Comparison of ENCODE assay signal across 27 cellular contexts in the genomic region with DNA sequence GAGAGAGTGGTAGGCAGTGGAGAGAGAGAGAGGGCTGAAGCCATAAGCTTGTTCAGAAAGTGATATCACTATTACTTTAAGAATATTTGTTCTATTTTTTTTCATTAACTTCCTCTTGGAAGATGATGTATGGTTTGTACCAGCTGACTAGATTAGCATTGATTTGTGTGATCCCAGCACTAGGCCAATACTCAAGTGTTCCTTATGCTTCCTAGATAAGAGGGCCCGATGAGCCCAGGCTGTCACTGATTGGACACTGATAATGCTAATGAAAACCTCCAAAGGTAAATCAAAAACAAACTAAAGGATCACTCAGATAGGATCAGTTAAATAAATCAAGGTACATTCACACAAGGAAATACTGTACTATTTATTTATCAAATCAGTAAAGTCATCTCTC.
"Had no signal": no experiment of that assay in that cellular context is flagged by ENCODE, and none has a peak within 500 bp of the region (broad histone marks: within the 10 kb centered on the region; RNA-seq: fewer than 3 reads in every experiment).

No MANE protein-coding gene starts in this region.

- H3K9me3 ChIP-seq: gastroesophageal sphincter, spleen, suprapubic skin, tibial artery, upper lobe of right lung had no signal

- H3K27ac ChIP-seq: gastroesophageal sphincter, parathyroid adenoma, spleen, suprapubic skin, tibial artery, upper lobe of right lung, WERI-Rb-1 had no signal

- H3K27ac Mint-ChIP-seq: activated CD4-positive, alpha-beta memory T cell treated with anti-CD3 and anti-CD28 coated beads for 36 hours; activated CD4-positive, alpha-beta T cell treated with anti-CD3 and anti-CD28 coated beads, Interleukin-2, amount 10 ng/mL, durations not matched to agents 24 days and 14 days; activated naive CD4-positive, alpha-beta T cell treated with anti-CD3 and anti-CD28 coated beads, Interleukin-2, amount 10 ng/mL, durations not matched to agents 7 days and 5 days; activated naive CD8-positive, alpha-beta T cell treated with anti-CD3 and anti-CD28 coated beads, Interleukin-2, amount 10 ng/mL, durations not matched to agents 7 days and 5 days; effector memory CD8-positive, alpha-beta T cell; naive B cell had no signal

- H3K27me3 Mint-ChIP-seq: activated CD4-positive, alpha-beta memory T cell treated with anti-CD3 and anti-CD28 coated beads for 36 hours; activated CD4-positive, alpha-beta T cell treated with anti-CD3 and anti-CD28 coated beads, Interleukin-2, amount 10 ng/mL, durations not matched to agents 24 days and 14 days; naive B cell had no signal

- H3K4me1 Mint-ChIP-seq: activated CD4-positive, alpha-beta T cell treated with anti-CD3 and anti-CD28 coated beads, Interleukin-2, amount 10 ng/mL, durations not matched to agents 24 days and 14 days; activated naive CD4-positive, alpha-beta T cell treated with anti-CD3 and anti-CD28 coated beads, Interleukin-2, amount 10 ng/mL, durations not matched to agents 7 days and 5 days; naive B cell had no signal

- DNase-seq: activated CD4-positive, alpha-beta memory T cell treated with anti-CD3 and anti-CD28 coated beads for 36 hours; activated CD4-positive, alpha-beta T cell treated with anti-CD3 and anti-CD28 coated beads, Interleukin-2, amount 10 ng/mL, durations not matched to agents 24 days and 14 days; activated CD8-positive, alpha-beta memory T cell treated with anti-CD3 and anti-CD28 coated beads, Interleukin-2, amount 50 U/mL, for 4 hours; activated gamma-delta T cell; activated naive CD4-positive, alpha-beta T cell treated with anti-CD3 and anti-CD28 coated beads, Interleukin-2, amount 10 ng/mL, durations not matched to agents 7 days and 5 days; activated naive CD8-positive, alpha-beta T cell treated with anti-CD3 and anti-CD28 coated beads, Interleukin-2, amount 10 ng/mL, durations not matched to agents 7 days and 5 days; activated T-cell treated with anti-CD3 and anti-CD28 coated beads, Interleukin-2, amount 50 U/mL, for 1 hour; amniotic stem cell; caudate nucleus; cortex of kidney; effector memory CD8-positive, alpha-beta T cell; erythroblast; hippocampal formation; left cardiac atrium; mammary epithelial cell; naive B cell; right cardiac atrium; spleen; stimulated activated naive CD4-positive, alpha-beta T cell; tibial artery; upper lobe of right lung; WERI-Rb-1 had no signal

- H3K4me1 ChIP-seq: gastroesophageal sphincter, suprapubic skin, tibial artery, upper lobe of right lung had no signal

- H3K4me3 Mint-ChIP-seq: activated CD4-positive, alpha-beta memory T cell treated with anti-CD3 and anti-CD28 coated beads for 36 hours; activated CD4-positive, alpha-beta T cell treated with anti-CD3 and anti-CD28 coated beads, Interleukin-2, amount 10 ng/mL, durations not matched to agents 24 days and 14 days; activated naive CD4-positive, alpha-beta T cell treated with anti-CD3 and anti-CD28 coated beads, Interleukin-2, amount 10 ng/mL, durations not matched to agents 7 days and 5 days; activated naive CD8-positive, alpha-beta T cell treated with anti-CD3 and anti-CD28 coated beads, Interleukin-2, amount 10 ng/mL, durations not matched to agents 7 days and 5 days; effector memory CD8-positive, alpha-beta T cell; naive B cell had no signal

- H3K27me3 ChIP-seq: gastroesophageal sphincter, spleen, suprapubic skin, tibial artery, upper lobe of right lung had no signal

- H3K36me3 Mint-ChIP-seq: activated CD4-positive, alpha-beta memory T cell treated with anti-CD3 and anti-CD28 coated beads for 36 hours; activated naive CD4-positive, alpha-beta T cell treated with anti-CD3 and anti-CD28 coated beads, Interleukin-2, amount 10 ng/mL, durations not matched to agents 7 days and 5 days; activated naive CD8-positive, alpha-beta T cell treated with anti-CD3 and anti-CD28 coated beads, Interleukin-2, amount 10 ng/mL, durations not matched to agents 7 days and 5 days; naive B cell had no signal

- FAIRE-seq: keratinocyte had no signal

- H3K9me3 Mint-ChIP-seq: activated CD4-positive, alpha-beta memory T cell treated with anti-CD3 and anti-CD28 coated beads for 36 hours; activated CD4-positive, alpha-beta T cell treated with anti-CD3 and anti-CD28 coated beads, Interleukin-2, amount 10 ng/mL, durations not matched to agents 24 days and 14 days; activated naive CD4-positive, alpha-beta T cell treated with anti-CD3 and anti-CD28 coated beads, Interleukin-2, amount 10 ng/mL, durations not matched to agents 7 days and 5 days; effector memory CD8-positive, alpha-beta T cell had no signal

- H3K4me3 ChIP-seq: gastroesophageal sphincter, spleen, suprapubic skin, tibial artery, upper lobe of right lung had no signal

- H3K36me3 ChIP-seq: gastroesophageal sphincter, spleen, suprapubic skin, tibial artery, upper lobe of right lung, WERI-Rb-1 had no signal

- ATAC-seq: activated CD4-positive, CD25-positive, alpha-beta regulatory T cell treated with anti-CD3 and anti-CD28 coated beads, Interleukin-2, amount 50 U/mL, for 24 hours; effector memory CD8-positive, alpha-beta T cell; gastroesophageal sphincter; left cardiac atrium; right cardiac atrium; upper lobe of right lung had no signal
